ENCODE assay signal across 7 cellular contexts in the genomic region with DNA sequence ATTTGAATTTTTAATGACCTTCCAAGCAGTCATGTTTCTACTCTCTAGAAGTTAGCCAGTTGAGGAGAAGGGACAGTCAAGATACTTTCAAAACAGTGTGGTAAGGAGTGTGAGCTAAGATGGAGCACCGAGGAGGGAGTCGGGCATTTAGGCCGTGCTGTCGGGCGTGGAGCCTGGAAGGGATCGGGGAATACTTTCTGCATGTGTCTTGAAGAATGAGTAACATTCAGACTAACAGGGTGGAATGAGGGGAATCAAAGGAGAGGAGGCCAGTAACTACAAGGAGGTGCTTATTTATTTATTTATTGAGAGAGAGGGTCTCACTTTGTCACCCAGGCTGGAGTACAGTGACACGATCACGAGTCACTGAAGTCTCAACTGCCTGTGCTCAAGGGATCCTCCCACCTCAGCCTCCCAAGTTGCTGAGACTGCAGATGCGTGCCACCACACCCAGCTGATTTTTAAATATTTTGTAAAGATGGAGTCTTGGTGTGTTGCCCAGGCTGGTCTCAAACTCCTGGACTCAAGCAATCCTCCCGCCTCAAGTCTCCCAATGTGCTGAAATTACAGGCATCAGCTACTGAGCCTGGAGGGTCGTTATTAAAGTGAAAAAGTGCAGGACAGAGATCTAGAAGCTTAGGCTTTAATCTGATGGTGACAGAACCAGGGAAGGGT. TPM values are rescaled to one million over a fixed set of nuclear protein-coding genes. Genes with fewer than 3 reads are reported as not detected.
DNase-seq lines count a peak whose midpoint lies in the region; TF ChIP-seq lines count a peak whose summit lies in the region.
"Not testable (repeated sequence)": the region's sequence is repeated elsewhere in the genome, so short reads cannot be mapped to it uniquely, and the experiment has no call there.

No MANE protein-coding gene starts in this region.

- not testable (repeated sequence) for TF ChIP-seq CTCF in Loucy (conservative IDR thresholded peaks at IDR 0.05; ENCODE audit: low read length); WI38 (IDR thresholded peaks at IDR 0.05; ENCODE audit: low read depth, low read length); epithelial cell of esophagus (IDR thresholded peaks at IDR 0.05; ENCODE audit: insufficient read depth, low read depth, low read length, missing control alignments); osteocyte (IDR thresholded peaks at IDR 0.05)

- H3K27ac Mint-ChIP-seq in osteocyte (ENCODE audit: unreplicated experiment) = peak overlapping the region; percentile 98

- not testable (repeated sequence) for H4K20me1 ChIP-seq in Loucy (ENCODE audit: insufficient read depth, low read length, poor library complexity, severe bottlenecking)

- H3K9ac ChIP-seq in Loucy (ENCODE audit: low read depth, low read length, poor library complexity, severe bottlenecking) = peak overlapping the region; percentile 93
- H3K9ac ChIP-seq in iPS-18a (ENCODE audit: low read length) = not testable (repeated sequence)

- not testable (repeated sequence) for H3K27me3 ChIP-seq in Loucy (ENCODE audit: insufficient read depth, low read length, poor library complexity, severe bottlenecking); iPS-18a (ENCODE audit: control insufficient read depth, insufficient read depth, low read length)

- H3K27ac ChIP-seq in iPS-18a (ENCODE audit: low read length) = not testable (repeated sequence)

- peak overlapping the region; percentile 94 for H3K4me3 Mint-ChIP-seq in osteocyte (ENCODE audit: unreplicated experiment)

- peak overlapping the region; percentile 71 for H3K4me2 ChIP-seq in Loucy (ENCODE audit: low read depth, low read length, poor library complexity, severe bottlenecking)

- H3K36me3 ChIP-seq in Loucy (ENCODE audit: insufficient read depth, low read length); iPS-18a (ENCODE audit: control insufficient read depth, low read depth, low read length): not testable (repeated sequence)

- H3K79me2 ChIP-seq in Loucy (ENCODE audit: insufficient read depth, low read length) = peaks cover 39% of the 10 kb centered on the region

- H3K27me3 Mint-ChIP-seq in osteocyte (ENCODE audit: unreplicated experiment) = not testable (repeated sequence)

- H3K4me1 ChIP-seq in Loucy (ENCODE audit: insufficient read depth, low read length, poor library complexity, severe bottlenecking) = peaks cover 21% of the 10 kb centered on the region
- H3K4me1 ChIP-seq in iPS-18a (ENCODE audit: control insufficient read depth, low read depth, low read length) = not testable (repeated sequence)

- DNase-seq in EH (ENCODE audit: low read depth) (peak; percentile 80), amniotic stem cell (lab: John Stamatoyannopoulos, UW) (peak; percentile 50), epithelial cell of esophagus (ENCODE audit: low read depth) (peak; percentile 66)
- DNase-seq in osteocyte (ENCODE audit: extremely low spot score, unreplicated experiment) = not testable (repeated sequence)

- not testable (repeated sequence) for H3K9me2 ChIP-seq in Loucy (replicated peaks; ENCODE audit: low read depth, low read length)

- H2AFZ ChIP-seq in Loucy (ENCODE audit: low read length) = not testable (repeated sequence)

- H3K9me3 ChIP-seq in Loucy (ENCODE audit: insufficient read depth, low read depth, low read length); iPS-18a (ENCODE audit: control insufficient read depth, low read depth, low read length): not testable (repeated sequence)

- H3F3A ChIP-seq in Loucy (ENCODE audit: low read depth) = not testable (repeated sequence)

- peak overlapping the region; percentile 94 for H3K4me3 ChIP-seq in Loucy (ENCODE audit: low read length, poor library complexity, severe bottlenecking)
- peak overlapping the region; percentile 88 for H3K4me3 ChIP-seq in WI38 (ENCODE audit: low read depth, low read length)
- peak overlapping the region; percentile 85 for H3K4me3 ChIP-seq in epithelial cell of esophagus (ENCODE audit: low read length)
- H3K4me3 ChIP-seq in iPS-18a (ENCODE audit: low read length) = peak overlapping the region; percentile 89

- H3K4me1 Mint-ChIP-seq in osteocyte (ENCODE audit: unreplicated experiment) = peaks cover 20% of the 10 kb centered on the region

- not testable (repeated sequence) for H3K36me3 Mint-ChIP-seq in osteocyte (ENCODE audit: unreplicated experiment)

- not testable (repeated sequence) for H3K9me3 Mint-ChIP-seq in osteocyte (ENCODE audit: unreplicated experiment)

RNA-seq across cellular contexts. Expression of gene KCTD7, which starts 27.3 kb away (rescaled TPM):
- 16.5 and 17.2 TPM in 2 replicates for total RNA-seq in osteocyte
